ENCODE assay signal across 28 cellular contexts in the genomic region with DNA sequence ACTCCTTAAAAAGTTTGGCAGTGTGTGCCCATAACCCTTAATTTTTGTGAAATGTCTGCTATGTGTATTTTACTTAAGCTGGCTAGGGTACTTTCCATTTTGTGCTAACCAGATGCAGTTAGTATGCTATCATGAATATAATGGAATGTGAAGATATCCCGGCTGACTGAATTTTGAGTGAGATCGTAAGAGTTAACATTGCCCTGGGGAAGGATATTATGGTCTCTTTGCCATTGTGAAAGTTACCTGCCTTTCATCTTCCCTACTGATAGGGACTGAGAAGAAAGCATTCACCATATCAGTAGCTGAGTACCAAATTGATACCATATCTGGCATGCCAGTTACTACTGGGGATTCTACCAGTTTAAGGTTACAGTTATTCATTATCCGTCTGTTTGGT.
"Had no signal": no experiment of that assay in that cellular context is flagged by ENCODE, and none has a peak within 500 bp of the region (broad histone marks: within the 10 kb centered on the region; RNA-seq: fewer than 3 reads in every experiment).

No MANE protein-coding gene starts in this region.

- H2AFZ ChIP-seq: neural progenitor cell, parathyroid adenoma had no signal

- H3K4me3 Mint-ChIP-seq: naive thymus-derived CD4-positive, alpha-beta T cell; natural killer cell; nephron; neural progenitor cell; stimulated activated effector memory CD8-positive, alpha-beta T cell treated with anti-CD3 and anti-CD28 coated beads, Interleukin-12 subunit alpha, Interleukin-12 subunit beta, amount 100 ng/mL, for 72 hours; type B pancreatic cell had no signal

- H3K27me3 Mint-ChIP-seq: progenitor cell of endocrine pancreas, type B pancreatic cell had no signal

- H3K4me1 ChIP-seq: parathyroid adenoma, upper lobe of right lung, uterus had no signal

- ATAC-seq: naive thymus-derived CD4-positive, alpha-beta T cell; natural killer cell; psoas muscle; right cardiac atrium; right lobe of liver; stimulated activated effector memory CD8-positive, alpha-beta T cell treated with anti-CD3 and anti-CD28 coated beads, Interleukin-12 subunit alpha, Interleukin-12 subunit beta, amount 100 ng/mL, for 72 hours; stimulated activated naive CD8-positive, alpha-beta T cell treated with anti-CD3 and anti-CD28 coated beads, Interleukin-15, Interleukin-2, amounts not matched to agents 100 U/mL and 50 U/mL, for 24 hours; upper lobe of right lung had no signal

- H3K9me3 Mint-ChIP-seq: naive thymus-derived CD4-positive, alpha-beta T cell; natural killer cell; nephron; stimulated activated effector memory CD8-positive, alpha-beta T cell treated with anti-CD3 and anti-CD28 coated beads, Interleukin-12 subunit alpha, Interleukin-12 subunit beta, amount 100 ng/mL, for 72 hours; type B pancreatic cell had no signal

- H3K27ac ChIP-seq: neural progenitor cell, ovary, parathyroid adenoma, psoas muscle, right lobe of liver, sigmoid colon, stomach, thoracic aorta, thyroid gland, tibial nerve, upper lobe of right lung, uterus had no signal

- H3K27ac Mint-ChIP-seq: natural killer cell; nephron; neural progenitor cell; progenitor cell of endocrine pancreas; stimulated activated effector memory CD8-positive, alpha-beta T cell treated with anti-CD3 and anti-CD28 coated beads, Interleukin-12 subunit alpha, Interleukin-12 subunit beta, amount 100 ng/mL, for 72 hours; type B pancreatic cell had no signal

- H3K4me3 ChIP-seq: neural progenitor cell, ovary, psoas muscle, right lobe of liver, sigmoid colon, stomach, thoracic aorta, thyroid gland, tibial nerve, upper lobe of right lung, uterus had no signal

- H3K4me2 ChIP-seq: neural progenitor cell had no signal

- H3K9ac ChIP-seq: neural progenitor cell, parathyroid adenoma had no signal

- H3K9me3 ChIP-seq: ovary, psoas muscle, right lobe of liver, sigmoid colon, stomach, thoracic aorta, thyroid gland, tibial nerve, upper lobe of right lung, uterus had no signal

- H3K36me3 ChIP-seq: neural progenitor cell, ovary, right lobe of liver, sigmoid colon, stomach, thoracic aorta, thyroid gland, tibial nerve, upper lobe of right lung, uterus had no signal

- H3K27me3 ChIP-seq: neural progenitor cell, ovary, right lobe of liver, sigmoid colon, stomach, thyroid gland, tibial nerve, upper lobe of right lung, uterus had no signal

- DNase-seq: naive thymus-derived CD4-positive, alpha-beta T cell; natural killer cell; occipital lobe; ovary; posterior cingulate gyrus; psoas muscle; right cardiac atrium; right lobe of liver; sigmoid colon; small intestine; stimulated activated CD4-positive, alpha-beta T cell treated with anti-CD3 and anti-CD28 coated beads, Interleukin-15, amount 100 ng/mL, for 24 hours; stimulated activated CD4-positive, alpha-beta T cell treated with anti-CD3 and anti-CD28 coated beads, Interleukin-2, amount 100 ng/mL, for 24 hours; stimulated activated CD4-positive, alpha-beta T cell treated with anti-CD3 and anti-CD28 coated beads, Interleukin-2, amount 100 ng/mL, for 48 hours; stimulated activated CD4-positive, alpha-beta T cell treated with anti-CD3 and anti-CD28 coated beads, Interleukin-4, amount 100 ng/mL, for 24 hours; stimulated activated naive CD4-positive, alpha-beta T cell; stimulated activated naive CD8-positive, alpha-beta T cell treated with anti-CD3 and anti-CD28 coated beads, Interleukin-15, Interleukin-2, amounts not matched to agents 100 U/mL and 50 U/mL, for 24 hours; stomach; thyroid gland; upper lobe of right lung; uterus had no signal
